9 cellular contexts compared by ENCODE assay signal in genomic region chr3:36677331-36678007, GRCh38.
DNase-seq lines count a peak whose midpoint lies in the region; ATAC-seq and TF ChIP-seq lines count a peak whose summit lies in the region.
"Had no signal": no experiment of that assay in that cellular context is flagged by ENCODE, and none has a peak within 500 bp of the region (broad histone marks: within the 10 kb centered on the region; RNA-seq: fewer than 3 reads in every experiment).

No MANE protein-coding gene starts in this region.

- no peaks in the 10 kb centered on the region for H3K79me1 ChIP-seq in IMR-90 (ENCODE audit: low read depth in 1 of 2, low read length in 2 of 2)

- TF ChIP-seq POLR2A in IMR-90 (IDR thresholded peaks at IDR 0.05; ENCODE audit: low read depth, low read length) (no peak), spleen (IDR thresholded peaks at IDR 0.05) (no peak)

- no peaks in the 10 kb centered on the region for H3K27me3 ChIP-seq in IMR-90 (ENCODE audit: control insufficient read depth, insufficient read depth, low read length)
- H3K27me3 ChIP-seq in spleen (replicated peaks in 1 of 7), result no peaks in the 10 kb centered on the region
- H3K27me3 ChIP-seq: suprapubic skin had no signal

- DNase-seq in ELF-1 (ENCODE audit: low read depth, low spot score), result peak; percentile 11
- peak; percentile 90 for DNase-seq in IMR-90
- peak; percentile 75 for DNase-seq in fibroblast of pulmonary artery (ENCODE audit: low read depth)
- DNase-seq in activated CD8-positive, alpha-beta memory T cell treated with anti-CD3 and anti-CD28 coated beads, Interleukin-2, amount 50 U/mL, for 48 hours, result no peak
- DNase-seq in spleen, result no peak
- DNase-seq in activated CD4-positive, alpha-beta T cell treated with anti-CD3 and anti-CD28 coated beads for 4 hours, result no peak
- DNase-seq in Kasumi-1 (lab: John Stamatoyannopoulos, UW), result no peak

- peak overlapping the region; percentile 39; the same call in 1 of the 2 replicates for H3K4me2 ChIP-seq in IMR-90 (ENCODE audit: low read depth, low read length)

- no peaks in the 10 kb centered on the region for H4K20me1 ChIP-seq in IMR-90 (ENCODE audit: insufficient read depth, low read length)

- POLR2A ChIA-PET in IMR-90 (lab: Charles Lee; ENCODE audit: unreplicated experiment), result no interaction called here

- H3K9ac ChIP-seq in IMR-90 (ENCODE audit: low read depth, low read length), result peak overlapping the region; percentile 40; the same call in 1 of the 2 replicates

- H3K36me3 ChIP-seq in IMR-90 (ENCODE audit: control insufficient read depth, insufficient read depth, low read length) (no peaks in the 10 kb centered on the region), spleen (no peaks in the 10 kb centered on the region)
- H3K36me3 ChIP-seq: suprapubic skin had no signal

- peak overlapping the region; percentile 62; the same call in 1 of the 2 replicates for H3K23ac ChIP-seq in IMR-90 (ENCODE audit: low read depth, low read length)

- H2BK20ac ChIP-seq in IMR-90 (ENCODE audit: low read depth, low read length), result peak overlapping the region; percentile 98

- TF ChIP-seq CTCF in IMR-90 (conservative IDR thresholded peaks at IDR 0.05; ENCODE audit: low read depth, low read length) (no peak), fibroblast of pulmonary artery (IDR thresholded peaks at IDR 0.05; ENCODE audit: low read length, missing control alignments) (no peak), spleen (IDR thresholded peaks at IDR 0.05 in 8 of 11, conservative IDR thresholded peaks at IDR 0.05 in 3 of 11) (no peak)

- H2AFZ ChIP-seq in IMR-90 (replicated peaks; ENCODE audit: low read length, poor library complexity), result peak overlapping the region; percentile 45

- TF ChIP-seq RAD21 in IMR-90 (IDR thresholded peaks at IDR 0.05; ENCODE audit: low read length), result no peak

- peaks cover 2% of the 10 kb centered on the region; the same call in 1 of the 2 replicates for H3K4me1 ChIP-seq in IMR-90 (ENCODE audit: control insufficient read depth, insufficient read depth, low read length)
- H3K4me1 ChIP-seq in spleen, result no peaks in the 10 kb centered on the region
- H3K4me1 ChIP-seq: suprapubic skin had no signal

- peak overlapping the region; percentile 88 for H4K91ac ChIP-seq in IMR-90 (ENCODE audit: insufficient read depth, low read depth, low read length)

- no peak overlapping the region for H3K4me3 ChIP-seq in IMR-90 (ENCODE audit: insufficient read depth, low read depth, low read length)
- no peak overlapping the region for H3K4me3 ChIP-seq in fibroblast of pulmonary artery (replicated peaks; ENCODE audit: low read depth, low read length)
- no peak overlapping the region for H3K4me3 ChIP-seq in spleen
- H3K4me3 ChIP-seq: suprapubic skin had no signal

- H2BK5ac ChIP-seq in IMR-90 (ENCODE audit: low read depth, low read length, poor library complexity, severe bottlenecking), result peak overlapping the region; percentile 79

- H2AK5ac ChIP-seq in IMR-90 (ENCODE audit: low read depth, low read length), result peak overlapping the region; percentile 60; the same call in 1 of the 2 replicates

- no peak overlapping the region for H2AK9ac ChIP-seq in IMR-90 (replicated peaks; ENCODE audit: low read depth, low read length, poor library complexity)

- H3K9me1 ChIP-seq in IMR-90 (ENCODE audit: insufficient read depth, low read length), result no peaks in the 10 kb centered on the region

- H3K9me3 ChIP-seq in IMR-90 (ENCODE audit: control insufficient read depth, insufficient read depth, low read length), result no peaks in the 10 kb centered on the region; the same call in 1 of the 2 replicates
- peaks cover 0 to 64% (median 55%) of the 10 kb centered on the region in 8 donors for H3K9me3 ChIP-seq in spleen

- dilution Hi-C loops in IMR-90 (cut with HindIII; ENCODE audit: low sequenced_read_pairs, unreplicated experiment), result no loop called here

- H2BK120ac ChIP-seq in IMR-90 (ENCODE audit: low read depth, low read length), result peak overlapping the region; percentile 97

- H3K27ac ChIP-seq in IMR-90 (ENCODE audit: insufficient read depth, low read length) (peak overlapping the region; percentile 10; the same call in 1 of the 2 replicates), spleen (no peak overlapping the region)
- H3K27ac ChIP-seq: suprapubic skin had no signal

- no peak overlapping the region for H4K5ac ChIP-seq in IMR-90 (ENCODE audit: low read depth, low read length)

- H3K14ac ChIP-seq in IMR-90 (replicated peaks; ENCODE audit: low read depth, low read length), result peak overlapping the region; percentile 47

- peak overlapping the region; percentile 88; the same call in 1 of the 2 replicates for H3K18ac ChIP-seq in IMR-90 (ENCODE audit: low read depth, low read length)

- CTCF ChIA-PET in IMR-90 (lab: Yijun Ruan, JAX), result interaction anchor here (0.6 to 1.5 kb wide), 3 partner anchors 10 to 123 kb away, joined by 3 to 4 read pairs (median 4); no protein-coding TSS in a partner anchor

- ATAC-seq in GM21717 (IDR thresholded peaks at IDR 0.05; ENCODE audit: unreplicated experiment) (peak; percentile 69), IMR-90 (ENCODE audit: low read depth) (peak; percentile 82)

- in situ Hi-C loops in IMR-90 (cut with MboI; ENCODE audit: low sequenced_read_pairs), result no loop called here

- intact Hi-C loops in IMR-90 (cut with micrococcal nuclease) (loop anchor here (1.0 kb wide), 1 partner anchor 27 kb away; no protein-coding TSS in a partner anchor), spleen (cut with DNase I; ENCODE audit: low total_unique reads) (no loop called here)

- H4K8ac ChIP-seq in IMR-90 (ENCODE audit: low read depth in 2 of 2, low read length in 2 of 2), result peak overlapping the region; percentile 25 to 79; a peak in 3 of 4 replicates

- H2BK15ac ChIP-seq in IMR-90 (ENCODE audit: low read depth, low read length), result peak overlapping the region; percentile 81; the same call in 1 of the 3 replicates

- BruUV-seq in IMR-90 (replicated peaks; lab: Mats Ljungman, UMichigan), result no TSS peak

- peak overlapping the region; percentile 79; the same call in 1 of the 2 replicates for H3K56ac ChIP-seq in IMR-90 (ENCODE audit: extremely low read depth, insufficient read depth, low read length)

- no CpG with 5 or more reads among the region's 2 CpGs for WGBS in IMR-90 (ENCODE audit: extremely low coverage in 2 of 2, insufficient read length in 1 of 2), 2 experiments
- 59 to 76% (median 71%) methylated on average over 2 of the region's 2 CpGs for WGBS in spleen, 5 donors

- peak overlapping the region; percentile 82 for H3K4ac ChIP-seq in IMR-90 (ENCODE audit: low read depth, low read length)

TF ChIP-seq in IMR-90, 13 proteins besides CTCF, POLR2A, EP300 and RAD21:
- peak; percentile 50 for TF ChIP-seq NFE2L2 (IDR thresholded peaks at IDR 0.05; ENCODE audit: low read depth, low read length)
- TF ChIP-seq USF2 (IDR thresholded peaks at IDR 0.05; ENCODE audit: low read depth, low read length), result no peak
- peak; percentile 59; the same call in 1 of the 2 replicates for TF ChIP-seq CEBPB (IDR thresholded peaks at IDR 0.05; ENCODE audit: low read depth, low read length)
- TF ChIP-seq FOS (IDR thresholded peaks at IDR 0.05; ENCODE audit: low read depth, low read length), result peak; percentile 38; the same call in 1 of the 2 replicates
- TF ChIP-seq MAFK (IDR thresholded peaks at IDR 0.05; ENCODE audit: low read depth, low read length), result peak; percentile 70
- peak; percentile 31; the same call in 1 of the 2 replicates for TF ChIP-seq BHLHE40 (IDR thresholded peaks at IDR 0.05; ENCODE audit: low read depth, low read length)

Comparison
In these comparisons a context has a peak if more than half of its experiments do, and no peak if none do; other contexts are left out.
1. DNase-seq: peak in ELF-1 (single experiment), IMR-90 (single experiment) and fibroblast of pulmonary artery (single experiment); none in activated CD8-positive, alpha-beta memory T cell treated with anti-CD3 and anti-CD28 coated beads, Interleukin-2, amount 50 U/mL, for 48 hours (single experiment), spleen (single experiment), activated CD4-positive, alpha-beta T cell treated with anti-CD3 and anti-CD28 coated beads for 4 hours (0 of 2) and Kasumi-1 (0 of 2).